ENCODE assay signal across 2 cellular contexts in the genomic region with DNA sequence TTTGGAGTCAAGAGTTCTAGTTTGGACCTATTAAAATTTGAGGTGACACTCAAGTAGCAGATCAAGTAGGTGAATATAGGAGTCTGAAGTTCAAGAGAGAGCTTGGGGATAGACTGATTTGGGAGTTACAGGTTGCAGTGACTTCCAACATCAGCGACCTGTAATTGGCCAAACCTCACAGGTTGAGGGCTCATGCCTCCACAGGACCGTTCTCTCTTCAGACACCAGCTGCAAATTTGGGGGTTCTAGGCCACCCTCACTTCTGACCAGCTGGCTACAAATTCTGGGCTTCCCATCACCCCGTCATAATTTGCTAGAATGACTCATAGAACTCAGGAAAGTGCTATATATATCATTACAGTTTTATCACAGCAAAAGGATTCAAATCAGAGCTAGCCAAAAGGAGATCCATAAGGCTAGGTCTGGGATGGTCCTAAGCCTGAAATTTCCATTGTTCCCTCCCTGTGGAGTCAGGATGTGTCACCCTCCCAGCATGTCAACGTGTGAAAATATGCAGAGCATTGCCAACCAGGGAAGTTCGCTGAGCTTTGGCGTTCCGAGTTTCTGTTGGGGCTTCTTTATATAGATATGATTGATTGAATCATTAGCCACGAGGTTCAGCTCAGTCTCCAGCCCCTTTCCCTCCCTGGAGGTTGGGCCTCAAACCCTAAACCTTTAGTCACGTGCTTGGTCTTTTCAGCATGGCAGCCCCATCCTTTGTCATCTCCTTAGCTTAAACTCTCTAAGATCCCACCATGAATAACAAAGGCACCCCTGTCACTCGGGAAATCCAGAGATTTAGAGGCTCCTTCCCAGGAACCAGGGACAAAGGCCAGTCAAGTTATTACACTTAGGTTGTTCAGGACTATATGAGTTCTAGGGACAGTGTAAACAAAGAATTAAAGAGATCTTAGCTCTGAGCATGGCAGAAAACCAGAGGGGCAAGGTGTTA.
TF ChIP-seq lines count a peak whose summit lies in the region.

No MANE protein-coding gene starts in this region.

TF ChIP-seq in WTC11, 78 proteins besides CTCF, POLR2A, EP300 and RAD21:
- no peak for TF ChIP-seq FOXP1 (CRISPR knock-in tag; IDR thresholded peaks at IDR 0.05; ENCODE audit: borderline replicate concordance)
- TF ChIP-seq ERG (CRISPR knock-in tag; IDR thresholded peaks at IDR 0.05): no peak
- TF ChIP-seq SMAD3 (CRISPR knock-in tag; IDR thresholded peaks at IDR 0.05; ENCODE audit: borderline replicate concordance): no peak
- TF ChIP-seq, protein P1, sequence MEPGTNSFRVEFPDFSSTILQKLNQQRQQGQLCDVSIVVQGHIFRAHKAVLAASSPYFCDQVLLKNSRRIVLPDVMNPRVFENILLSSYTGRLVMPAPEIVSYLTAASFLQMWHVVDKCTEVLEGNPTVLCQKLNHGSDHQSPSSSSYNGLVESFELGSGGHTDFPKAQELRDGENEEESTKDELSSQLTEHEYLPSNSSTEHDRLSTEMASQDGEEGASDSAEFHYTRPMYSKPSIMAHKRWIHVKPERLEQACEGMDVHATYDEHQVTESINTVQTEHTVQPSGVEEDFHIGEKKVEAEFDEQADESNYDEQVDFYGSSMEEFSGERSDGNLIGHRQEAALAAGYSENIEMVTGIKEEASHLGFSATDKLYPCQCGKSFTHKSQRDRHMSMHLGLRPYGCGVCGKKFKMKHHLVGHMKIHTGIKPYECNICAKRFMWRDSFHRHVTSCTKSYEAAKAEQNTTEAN (CRISPR knock-in tag; IDR thresholded peaks at IDR 0.05): no peak
- no peak for TF ChIP-seq TEAD4 (CRISPR knock-in tag; IDR thresholded peaks at IDR 0.05)

TF ChIP-seq in endothelial cell of umbilical vein, 7 proteins besides CTCF, POLR2A, EP300 and RAD21:
- TF ChIP-seq EZH2 (IDR thresholded peaks at IDR 0.05; ENCODE audit: borderline replicate concordance, low read depth, low read length, severe bottlenecking): no peak
- TF ChIP-seq, protein P2, sequence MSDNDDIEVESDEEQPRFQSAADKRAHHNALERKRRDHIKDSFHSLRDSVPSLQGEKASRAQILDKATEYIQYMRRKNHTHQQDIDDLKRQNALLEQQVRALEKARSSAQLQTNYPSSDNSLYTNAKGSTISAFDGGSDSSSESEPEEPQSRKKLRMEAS (IDR thresholded peaks at IDR 0.05; ENCODE audit: insufficient read depth, insufficient read length): no peak
- TF ChIP-seq POLR2AphosphoS5 (IDR thresholded peaks at IDR 0.05; ENCODE audit: insufficient read depth, low read depth, low read length): no peak
- TF ChIP-seq FOS (IDR thresholded peaks at IDR 0.05; ENCODE audit: borderline replicate concordance, insufficient read depth, low read length): no peak
- no peak for TF ChIP-seq MYC (IDR thresholded peaks at IDR 0.05; ENCODE audit: low read depth, low read length)
- no peak for TF ChIP-seq JUN (IDR thresholded peaks at IDR 0.05; ENCODE audit: borderline replicate concordance, insufficient read depth, insufficient read length, low read depth)
TF ChIP-seq in endothelial cell of umbilical vein: peak in this region for 0.
